ENCODE assay signal across 21 cellular contexts in the genomic region with DNA sequence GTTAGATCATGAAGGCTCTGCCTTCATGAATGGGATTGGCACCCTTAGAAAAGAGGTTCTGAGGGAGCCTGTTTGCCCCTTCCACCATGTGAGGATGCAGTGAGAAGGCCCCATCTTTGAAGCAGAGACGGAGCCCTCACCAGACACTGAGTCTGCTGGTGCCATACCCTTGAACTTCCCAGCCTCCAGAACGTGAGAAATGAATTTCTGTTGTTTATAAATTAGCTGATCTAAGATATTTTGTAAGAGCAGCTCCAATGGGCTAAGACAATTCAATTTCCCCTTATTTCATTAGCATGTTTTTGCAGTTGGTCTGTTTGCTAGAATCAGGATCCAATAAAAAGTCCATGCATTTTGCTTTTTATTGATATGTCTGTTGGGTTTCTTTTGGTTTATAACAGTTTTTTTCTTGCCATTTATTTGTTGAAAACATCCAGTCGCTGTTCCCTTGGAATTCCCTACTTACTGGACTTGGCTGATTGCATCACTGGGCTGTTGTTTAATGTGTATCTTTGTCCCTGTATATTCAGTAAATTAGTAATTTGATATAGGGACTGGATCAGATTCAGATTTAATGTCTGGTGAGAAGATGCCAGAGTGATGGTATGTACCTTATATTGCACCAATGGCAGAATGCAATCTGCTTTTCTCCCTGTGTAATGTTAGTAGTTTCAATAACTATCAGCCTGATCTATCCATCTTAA. TPM values are rescaled to one million over a fixed set of nuclear protein-coding genes. Genes with fewer than 3 reads are reported as not detected.
"Had no signal": no experiment of that assay in that cellular context is flagged by ENCODE, and none has a peak within 500 bp of the region (broad histone marks: within the 10 kb centered on the region; RNA-seq: fewer than 3 reads in every experiment).

No MANE protein-coding gene starts in this region.

- H3K9me3 Mint-ChIP-seq: IgD-negative memory B cell had no signal

- H3K36me3 Mint-ChIP-seq: IgD-negative memory B cell had no signal

- H3K9ac ChIP-seq: KMS-11 had no signal

- H3K4me2 ChIP-seq: KMS-11 had no signal

- H3K27ac Mint-ChIP-seq: IgD-negative memory B cell had no signal

- H3K27ac ChIP-seq: HL-60, KMS-11, RWPE1 had no signal

- DNase-seq: Kasumi-1, MM.1S, NCI-H1092 treated with DMSO at 0.1 percent for 48 hours, NCI-H1436, NCI-H187, NCI-H2029, NCI-H2081 treated with DMSO at 0.1 percent for 48 hours, NCI-H2171, NCI-H226, NCI-H446, NCI-H510A, NCI-H524 treated with DMSO at 0.1 percent for 48 hours, NCI-H69, NCI-H774, SHP77 had no signal

- H3K4me3 Mint-ChIP-seq: IgD-negative memory B cell had no signal

- H3K4me3 ChIP-seq: K562 had no signal

- ATAC-seq: K562 had no signal

RNA-seq across cellular contexts. Expression of gene GREB1, which starts 24.0 kb away (rescaled TPM):
- total RNA-seq: HT-29 had no signal
- polyA plus RNA-seq: IgD-negative memory B cell had no signal
